9 cellular contexts compared by ENCODE assay signal in genomic region chr19:58059681-58060080, GRCh38. TPM values are rescaled to one million over a fixed set of nuclear protein-coding genes. Genes with fewer than 3 reads are reported as not detected.
DNase-seq lines count a peak whose midpoint lies in the region; ATAC-seq and TF ChIP-seq lines count a peak whose summit lies in the region.
"Had no signal": no experiment of that assay in that cellular context is flagged by ENCODE, and none has a peak within 500 bp of the region (broad histone marks: within the 10 kb centered on the region; RNA-seq: fewer than 3 reads in every experiment).

No MANE protein-coding gene starts in this region.

- H3K27me3 ChIP-seq in HUES64 (ENCODE audit: insufficient read depth, low read length) (no peaks in the 10 kb centered on the region), spleen (replicated peaks in 1 of 7) (peaks cover 0 to 30% (median 0%) of the 10 kb centered on the region in 7 donors)

- H3K36me3 ChIP-seq in HUES64 (ENCODE audit: insufficient read depth, low read length) (peaks cover 25% of the 10 kb centered on the region), spleen (peaks cover 0 to 25% (median 10%) of the 10 kb centered on the region in 6 donors)

- peak in 2 of 61 donors; percentile 62 to 65 for DNase-seq in caudate nucleus (lab: John Stamatoyannopoulos, UW)
- no peak for DNase-seq in lower leg skin (ENCODE audit: low spot score in 2 of 2)
- DNase-seq in spleen: no peak
- no peak for DNase-seq in NK-92 (lab: John Stamatoyannopoulos, UW; ENCODE audit: unreplicated experiment)
- DNase-seq in Ammon's horn (ENCODE audit: low spot score): no peak
- DNase-seq in stimulated activated CD4-positive, alpha-beta T cell treated with anti-CD3 and anti-CD28 coated beads, Interleukin-4, amount 100 ng/mL, for 24 hours: no peak

- ATAC-seq in HG02610 (IDR thresholded peaks at IDR 0.05; ENCODE audit: unreplicated experiment): no peak

- H3K9me3 ChIP-seq in HUES64 (ENCODE audit: insufficient read depth, low read depth, low read length) (peaks cover 29% of the 10 kb centered on the region; the same call in 1 of the 2 replicates), spleen (peaks cover 0 to 100% (median 79%) of the 10 kb centered on the region in 8 donors)

- TF ChIP-seq POLR2A in lower leg skin (IDR thresholded peaks at IDR 0.05) (no peak), spleen (IDR thresholded peaks at IDR 0.05) (no peak)

- H3K4me1 ChIP-seq in HUES64 (ENCODE audit: insufficient read depth, low read length) (peaks cover 9% of the 10 kb centered on the region), spleen (peaks cover 0 to 13% (median 3%) of the 10 kb centered on the region in 6 donors)

- H3K4me3 ChIP-seq in HUES64 (ENCODE audit: low read length) (peak overlapping the region; percentile 61), lower leg skin (ENCODE audit: low read depth, poor library complexity, severe bottlenecking) (peak overlapping the region; percentile 41), spleen (peak overlapping the region; percentile 45 to 77 (median 53))

- H3K27ac ChIP-seq in HUES64 (ENCODE audit: low read depth, low read length) (peak overlapping the region; percentile 89), caudate nucleus (ENCODE audit: low read depth, low read length) (peak overlapping the region; percentile 94), spleen (peak overlapping the region; percentile 84 to 94 (median 90))

- intact Hi-C loops in lower leg skin (cut with DNase I; ENCODE audit: low total_unique reads) (no loop called here), spleen (cut with DNase I; ENCODE audit: low total_unique reads) (no loop called here)

- WGBS in HUES64: 86% methylated on average over 29 of the region's 29 CpGs
- 16 to 30% methylated on average over 11 to 22 of the region's 29 CpGs for WGBS in lower leg skin, 2 donors
- 14 to 54% (median 25%) methylated on average over 9 to 29 of the region's 29 CpGs for WGBS in spleen, 5 donors

- no peak for TF ChIP-seq CTCF in lower leg skin (IDR thresholded peaks at IDR 0.05)
- TF ChIP-seq CTCF in spleen (IDR thresholded peaks at IDR 0.05 in 8 of 11, conservative IDR thresholded peaks at IDR 0.05 in 3 of 11): no peak

- peak overlapping the region; percentile 73 for H3K9ac ChIP-seq in HUES64 (ENCODE audit: low read depth, low read length)

RNA-seq across cellular contexts. Expression of gene ZNF135, which starts 0.6 kb away (rescaled TPM):
- polyA plus RNA-seq in HUES64 (2013, experiment 1 of 2): 2.0 TPM
- polyA plus RNA-seq in HUES64 (2013, experiment 2 of 2): 2.5 TPM
- total RNA-seq in lower leg skin (1 to 10 TPM; 4.8 to 5.9 (median 5.5) TPM), spleen (1 to 10 TPM; 3.6 to 9.4 (median 8.1) TPM)
- 1 to 10 TPM; 4.8 to 6.5 (median 5.1) TPM for polyA plus RNA-seq in spleen

RNA-seq across cellular contexts. Expression of gene ZSCAN1, which starts 25.9 kb away (rescaled TPM):
- 0.85 TPM for polyA plus RNA-seq in HUES64 (2013, experiment 1 of 2)
- 0.38 TPM for polyA plus RNA-seq in HUES64 (2013, experiment 2 of 2)
- under 1 TPM in 1 of 4 donors, not detected in 3; 0.23 TPM for total RNA-seq in lower leg skin
- not detected for total RNA-seq in spleen
- polyA plus RNA-seq in spleen: under 1 TPM in 2 of 3 donors, not detected in 1; 0.08 to 0.24 TPM
- total RNA-seq: subcutaneous adipose tissue had no signal

RNA-seq across cellular contexts. Expression of gene ZSCAN18, which starts 38.4 kb away (rescaled TPM):
- polyA plus RNA-seq in HUES64 (2013, experiment 1 of 2): 23.3 TPM
- 30.9 TPM for polyA plus RNA-seq in HUES64 (2013, experiment 2 of 2)
- total RNA-seq in lower leg skin (10 to 100 TPM; 35.3 to 64.3 (median 50.9) TPM), spleen (10 to 100 TPM; 46.1 to 71.7 (median 62.5) TPM)
- polyA plus RNA-seq in spleen: 10 to 100 TPM; 39.8 to 46.5 (median 42.2) TPM

RNA-seq across cellular contexts. Expression of gene ZNF606, which starts 57.1 kb away (rescaled TPM):
- polyA plus RNA-seq in HUES64 (2013, experiment 1 of 2): 9.5 TPM
- 11.9 TPM for polyA plus RNA-seq in HUES64 (2013, experiment 2 of 2)
- total RNA-seq in lower leg skin: 10 to 100 TPM in 3 of 4 donors, 1 to 10 TPM in 1; 9.6 to 53.4 (median 16.3) TPM
- 10 to 100 TPM; 12.4 to 25.3 (median 17.3) TPM for total RNA-seq in spleen
- polyA plus RNA-seq in spleen: 10 to 100 TPM in 1 of 3 donors, 1 to 10 TPM in 2; 5.6 to 12.4 (median 9.3) TPM
